12 cellular contexts compared by ENCODE assay signal in genomic region chr7:14748461-14748860, GRCh38.
DNase-seq lines count a peak whose midpoint lies in the region; ATAC-seq and TF ChIP-seq lines count a peak whose summit lies in the region.
"Had no signal": no experiment of that assay in that cellular context is flagged by ENCODE, and none has a peak within 500 bp of the region (broad histone marks: within the 10 kb centered on the region; RNA-seq: fewer than 3 reads in every experiment).

No MANE protein-coding gene starts in this region.

- no peak overlapping the region for H3K4me3 ChIP-seq in MG63

- DNase-seq in DMS53 (lab: John Stamatoyannopoulos, UW) (peak; percentile 42), MG63 (peak; percentile 55), cerebellar cortex (ENCODE audit: low spot score) (peak; percentile 32), mesothelial cell of epicardium (ENCODE audit: low spot score in 2 of 2, unreplicated experiment in 2 of 2) (no peak)
- no peak for DNase-seq in activated T-cell treated with anti-CD3 and anti-CD28 coated beads, Interleukin-2, amount 50 U/mL, for 72 hours
- DNase-seq: NCI-H187 treated with DMSO at 0.1 percent for 48 hours; stimulated activated CD4-positive, alpha-beta T cell treated with anti-CD3 and anti-CD28 coated beads, Interleukin-2, amount 100 ng/mL, for 48 hours; WERI-Rb-1 had no signal

- H3K9me3 Mint-ChIP-seq in mesothelial cell of epicardium = peaks cover 17% of the 10 kb centered on the region
- H3K9me3 Mint-ChIP-seq in activated T-cell treated with anti-CD3 and anti-CD28 coated beads, Interleukin-2, amount 50 U/mL, for 72 hours = peaks cover 0 to 2% of the 10 kb centered on the region in 2 donors

- peaks cover 17% of the 10 kb centered on the region for H3K4me1 Mint-ChIP-seq in mesothelial cell of epicardium
- H3K4me1 Mint-ChIP-seq in activated T-cell treated with anti-CD3 and anti-CD28 coated beads, Interleukin-2, amount 50 U/mL, for 72 hours (ENCODE audit: low read depth) = no peaks in the 10 kb centered on the region

- H3K36me3 Mint-ChIP-seq in mesothelial cell of epicardium = peaks cover 3% of the 10 kb centered on the region
- no peaks in the 10 kb centered on the region for H3K36me3 Mint-ChIP-seq in activated T-cell treated with anti-CD3 and anti-CD28 coated beads, Interleukin-2, amount 50 U/mL, for 72 hours (ENCODE audit: insufficient read depth in 2 of 2)

- H3K27me3 ChIP-seq in MG63 = no peaks in the 10 kb centered on the region

- peaks cover 3% of the 10 kb centered on the region for H3K27me3 Mint-ChIP-seq in mesothelial cell of epicardium (ENCODE audit: low read depth)
- H3K27me3 Mint-ChIP-seq in activated T-cell treated with anti-CD3 and anti-CD28 coated beads, Interleukin-2, amount 50 U/mL, for 72 hours (ENCODE audit: low read depth) = no peaks in the 10 kb centered on the region

- no peak overlapping the region for H3K4me3 Mint-ChIP-seq in mesothelial cell of epicardium
- H3K4me3 Mint-ChIP-seq in activated T-cell treated with anti-CD3 and anti-CD28 coated beads, Interleukin-2, amount 50 U/mL, for 72 hours = no peak overlapping the region

- no peaks in the 10 kb centered on the region for H3K36me3 ChIP-seq in MG63
- H3K36me3 ChIP-seq: WERI-Rb-1 had no signal

- H3K9me3 ChIP-seq in MG63 = peaks cover 13% of the 10 kb centered on the region

- peak overlapping the region; percentile 51 for H3K27ac Mint-ChIP-seq in mesothelial cell of epicardium
- no peak overlapping the region for H3K27ac Mint-ChIP-seq in activated T-cell treated with anti-CD3 and anti-CD28 coated beads, Interleukin-2, amount 50 U/mL, for 72 hours
- H3K27ac Mint-ChIP-seq: activated T-helper 2 cell treated with anti-CD3 and anti-CD28 coated beads, Interferon-gamma antibody, Interleukin-2, Interleukin-4, amounts not matched to agents 10 μg/mL and 5 μg/mL and 100 μg/mL, durations not matched to agents 14 hours and 24 hours and 36 hours had no signal

- TF ChIP-seq CTCF in mesothelial cell of epicardium (IDR thresholded peaks at IDR 0.05; ENCODE audit: unreplicated experiment) = no peak

- ATAC-seq in HG02610 (IDR thresholded peaks at IDR 0.05; ENCODE audit: unreplicated experiment) = no peak
- no peak for ATAC-seq in GM21717 (IDR thresholded peaks at IDR 0.05; ENCODE audit: unreplicated experiment)
- no peak for ATAC-seq in activated T-cell treated with anti-CD3 and anti-CD28 coated beads, Interleukin-2, amount 50 U/mL, for 72 hours (replicated peaks in 1 of 2)
- ATAC-seq in HG02981 (IDR thresholded peaks at IDR 0.05; ENCODE audit: unreplicated experiment) = no peak

Comparison
In these comparisons a context has a peak if more than half of its experiments do, and no peak if none do; other contexts are left out.
1. DNase-seq: peak in DMS53 (single experiment), MG63 (single experiment) and cerebellar cortex (single experiment); none in mesothelial cell of epicardium (0 of 2) and activated T-cell treated with anti-CD3 and anti-CD28 coated beads, Interleukin-2, amount 50 U/mL, for 72 hours (0 of 2).